In the genomic region with DNA sequence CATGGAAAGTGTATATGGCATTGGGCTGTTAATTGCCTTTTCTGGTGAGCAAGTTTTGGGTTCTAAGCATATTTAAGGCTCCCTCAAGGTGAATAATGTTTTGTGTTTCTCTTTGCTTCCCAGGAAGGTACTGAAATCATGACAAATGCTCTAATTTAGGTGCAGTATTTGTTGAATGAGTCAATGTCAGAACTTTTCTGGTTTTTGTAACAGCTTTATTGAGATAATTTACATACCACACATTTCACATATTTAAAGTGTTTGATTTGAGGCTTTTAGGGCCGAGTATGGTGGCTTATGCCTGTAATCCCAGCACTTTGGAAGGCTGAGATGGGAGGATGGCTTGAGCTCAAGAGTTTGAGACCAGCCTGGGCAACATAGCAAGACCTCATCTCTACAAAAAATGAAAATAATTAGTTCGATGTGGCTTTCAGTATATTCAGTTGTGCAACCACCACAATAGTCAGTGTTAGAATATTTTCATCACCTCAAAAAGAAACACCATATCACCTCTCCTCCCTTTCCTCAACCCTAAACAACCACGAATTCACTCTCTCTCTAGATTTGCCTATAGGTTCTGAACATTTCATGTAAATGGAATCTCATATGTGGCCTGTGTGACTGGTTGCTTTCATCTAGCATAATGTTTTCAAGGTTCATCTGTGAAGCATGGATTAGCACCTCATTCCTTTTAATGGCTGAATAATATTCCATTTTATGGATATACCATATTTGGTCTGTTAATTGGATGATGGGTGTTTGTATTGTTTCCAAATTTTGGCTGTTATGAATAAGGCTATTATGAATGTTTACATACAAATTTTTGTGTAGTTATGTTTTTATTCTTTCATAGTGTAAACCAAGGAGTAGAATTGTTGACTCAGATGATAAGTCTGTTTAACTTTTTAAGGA, we compare ENCODE assay signal across 1 cellular context.
TF ChIP-seq lines count a peak whose summit lies in the region.

No MANE protein-coding gene starts in this region.

TF ChIP-seq in endothelial cell of umbilical vein, 7 proteins besides CTCF, POLR2A, EP300 and RAD21:
- TF ChIP-seq, protein P1, sequence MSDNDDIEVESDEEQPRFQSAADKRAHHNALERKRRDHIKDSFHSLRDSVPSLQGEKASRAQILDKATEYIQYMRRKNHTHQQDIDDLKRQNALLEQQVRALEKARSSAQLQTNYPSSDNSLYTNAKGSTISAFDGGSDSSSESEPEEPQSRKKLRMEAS (IDR thresholded peaks at IDR 0.05; ENCODE audit: insufficient read depth, insufficient read length): no peak
- TF ChIP-seq JUN (IDR thresholded peaks at IDR 0.05; ENCODE audit: borderline replicate concordance, insufficient read depth, insufficient read length, low read depth) (no peak), EZH2 (IDR thresholded peaks at IDR 0.05; ENCODE audit: borderline replicate concordance, low read depth, low read length, severe bottlenecking) (no peak), POLR2AphosphoS5 (IDR thresholded peaks at IDR 0.05; ENCODE audit: insufficient read depth, low read depth, low read length) (no peak), MYC (IDR thresholded peaks at IDR 0.05; ENCODE audit: low read depth, low read length) (no peak), GATA2 (IDR thresholded peaks at IDR 0.05; ENCODE audit: insufficient read depth, insufficient read length, low read depth, low read length) (no peak), FOS (IDR thresholded peaks at IDR 0.05; ENCODE audit: borderline replicate concordance, insufficient read depth, low read length) (no peak)
